Comparison of ENCODE assay signal across 12 cellular contexts in genomic region chr7:5697754-5698487, GRCh38.
A peak's percentile ranks its signal among the peaks of the same experiment; 100 is the strongest.
DNase-seq lines count a peak whose midpoint lies in the region; ATAC-seq and TF ChIP-seq lines count a peak whose summit lies in the region.
"Had no signal": no experiment of that assay in that cellular context is flagged by ENCODE, and none has a peak within 500 bp of the region (broad histone marks: within the 10 kb centered on the region; RNA-seq: fewer than 3 reads in every experiment).

No MANE protein-coding gene starts in this region.

- DNase-seq in GM12865 (ENCODE audit: low read depth) (peak; percentile 61), T-helper 17 cell (no peak), esophagus squamous epithelium (lab: John Stamatoyannopoulos, UW) (no peak), NCI-H446 (lab: John Stamatoyannopoulos, UW) (no peak)
- DNase-seq: DMS79 treated with DMSO at 0.1 percent for 48 hours; NCI-H1092 treated with DMSO at 0.1 percent for 48 hours; stimulated activated CD4-positive, alpha-beta T cell treated with anti-CD3 and anti-CD28 coated beads, Interleukin-4, amount 100 ng/mL, for 4 hours had no signal

- H3K27me3 ChIP-seq in esophagus squamous epithelium = no peaks in the 10 kb centered on the region
- H3K27me3 ChIP-seq in skeletal muscle tissue (ENCODE audit: control insufficient read depth in 3 of 3, insufficient read depth in 3 of 3, low read length in 3 of 3) = no peaks in the 10 kb centered on the region

- no peaks in the 10 kb centered on the region for H3K27me3 Mint-ChIP-seq in T-helper 17 cell

- H3K4me1 ChIP-seq in esophagus squamous epithelium (peaks cover 45 to 88% (median 56%) of the 10 kb centered on the region in 3 donors), skeletal muscle tissue (ENCODE audit: control insufficient read depth in 3 of 3, insufficient read depth in 3 of 3, low read length in 3 of 3) (peaks cover 46 to 63% (median 62%) of the 10 kb centered on the region in 3 donors)

- H3K4me3 ChIP-seq in GM12865 (ENCODE audit: low read depth, low read length) = no peak overlapping the region; the same call in 1 of the 2 replicates
- no peak overlapping the region for H3K4me3 ChIP-seq in esophagus squamous epithelium
- H3K4me3 ChIP-seq in skeletal muscle tissue (ENCODE audit: low read length in 3 of 3) = no peak overlapping the region

- WGBS in esophagus squamous epithelium, 2 donors = 66 to 83% methylated on average over 9 of the region's 9 CpGs

- H3K27ac ChIP-seq in esophagus squamous epithelium = peak overlapping the region; percentile 37 to 96 (median 84)
- H3K27ac ChIP-seq in skeletal muscle tissue (ENCODE audit: low read depth, low read length) = peak overlapping the region; percentile 86

- H3K4me3 Mint-ChIP-seq in T-helper 17 cell = peak overlapping the region; percentile 47

- H3K36me3 Mint-ChIP-seq in T-helper 17 cell (ENCODE audit: low read depth) = peaks cover 8% of the 10 kb centered on the region

- H3K9me3 ChIP-seq in T-helper 17 cell (ENCODE audit: control insufficient read depth, low read length, poor library complexity, severe bottlenecking) (no peaks in the 10 kb centered on the region), esophagus squamous epithelium (no peaks in the 10 kb centered on the region), skeletal muscle tissue (ENCODE audit: control insufficient read depth in 3 of 3, low read length in 3 of 3) (no peaks in the 10 kb centered on the region)

- peaks cover 71% of the 10 kb centered on the region for H3K4me1 Mint-ChIP-seq in T-helper 17 cell

- peak overlapping the region; percentile 99 for H3K27ac Mint-ChIP-seq in T-helper 17 cell

- peak overlapping the region in 1 of 3 donors; percentile 32 for H3K9ac ChIP-seq in skeletal muscle tissue (ENCODE audit: low read depth in 1 of 3, low read length in 3 of 3)

- no peak for TF ChIP-seq POLR2A in esophagus squamous epithelium (IDR thresholded peaks at IDR 0.05)

- TF ChIP-seq CTCF in GM12865 (IDR thresholded peaks at IDR 0.05; ENCODE audit: insufficient read depth, low read depth, low read length, missing control alignments) (no peak), esophagus squamous epithelium (IDR thresholded peaks at IDR 0.05) (no peak)

- intact Hi-C loops in esophagus squamous epithelium (cut with DNase I) = no loop called here

- ATAC-seq in T-helper 17 cell (no peak), HG03097 (IDR thresholded peaks at IDR 0.05; ENCODE audit: low FRiP score, unreplicated experiment) (no peak), HG02623 (IDR thresholded peaks at IDR 0.05; ENCODE audit: unreplicated experiment) (no peak), GM18520 (IDR thresholded peaks at IDR 0.05; ENCODE audit: unreplicated experiment) (no peak)
- ATAC-seq: HCT116 had no signal

- H3K36me3 ChIP-seq in esophagus squamous epithelium (peaks cover 0 to 44% (median 0%) of the 10 kb centered on the region in 3 donors), skeletal muscle tissue (ENCODE audit: control insufficient read depth in 3 of 3, insufficient read depth in 3 of 3, low read length in 3 of 3) (peaks cover 4 to 11% (median 4%) of the 10 kb centered on the region in 3 donors)
